8 cellular contexts compared by ENCODE assay signal in the genomic region with DNA sequence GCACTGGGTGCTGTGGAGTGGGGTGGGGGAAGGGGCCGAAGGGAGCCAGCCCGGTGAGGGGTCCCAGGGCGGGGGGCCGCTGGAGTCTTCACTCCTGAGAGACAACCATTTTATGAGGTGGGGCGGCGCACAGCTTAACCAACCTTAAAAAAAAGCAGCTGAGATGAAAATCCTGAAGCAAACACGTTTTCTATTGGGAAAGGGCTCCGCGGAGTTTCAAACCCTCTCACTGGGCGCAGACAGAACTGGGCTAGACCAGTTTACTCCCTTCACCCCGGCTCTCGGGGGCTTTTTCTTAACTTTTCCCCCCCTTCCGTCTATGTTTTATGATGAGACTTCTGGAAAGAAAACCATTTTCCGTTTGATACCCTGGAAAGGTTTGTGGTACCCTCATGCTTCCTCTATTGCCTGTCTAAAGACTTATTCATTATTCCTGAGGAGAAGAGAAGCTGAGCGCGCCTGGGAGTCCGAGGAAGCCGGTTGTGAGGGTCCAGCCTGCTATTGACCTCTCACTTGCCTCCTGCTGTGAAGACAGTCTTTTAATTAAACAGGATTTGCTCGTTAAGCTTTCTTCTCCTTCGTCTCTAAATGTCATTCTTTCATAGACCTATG. TPM values are rescaled to one million over a fixed set of nuclear protein-coding genes. Genes with fewer than 3 reads are reported as not detected.
DNase-seq lines count a peak whose midpoint lies in the region; ATAC-seq and TF ChIP-seq lines count a peak whose summit lies in the region.

No MANE protein-coding gene starts in this region.

- CTCF ChIA-PET in AG04450 (lab: Charles Lee), result interaction anchor here (0.6 to 7.0 kb wide), 59 partner anchors 8 to 358 kb away, joined by 3 to 331 read pairs (median 5); a partner anchor contains a TSS

- no peaks in the 10 kb centered on the region for H3K9me2 ChIP-seq in GM23248 (ENCODE audit: insufficient read depth)

- in situ Hi-C loops in GM23248 (cut with MboI), result loop anchor here (5.0 to 10.0 kb wide), 2 partner anchors 128 to 286 kb away; no protein-coding TSS in a partner anchor

- peaks cover 43% of the 10 kb centered on the region for H3K79me2 ChIP-seq in GM23248 (ENCODE audit: insufficient read depth)

- no peaks in the 10 kb centered on the region for H3K27me3 ChIP-seq in AG04450 (ENCODE audit: control insufficient read depth, insufficient read depth, low read length)
- H3K27me3 ChIP-seq in GM23248 (replicated peaks; ENCODE audit: insufficient read depth), result no peaks in the 10 kb centered on the region
- no peaks in the 10 kb centered on the region for H3K27me3 ChIP-seq in rectal smooth muscle tissue (ENCODE audit: control insufficient read depth, insufficient read depth, low read length)

- H3K4me2 ChIP-seq in GM23248 (ENCODE audit: unreplicated experiment), result peak overlapping the region; percentile 100

- TF ChIP-seq CTCF in AG04450 (IDR thresholded peaks at IDR 0.05; ENCODE audit: low read depth, low read length), result no peak

- H3K9ac ChIP-seq in GM23248, result peak overlapping the region; percentile 76
- peak overlapping the region; percentile 22 for H3K9ac ChIP-seq in rectal smooth muscle tissue (ENCODE audit: low read length)

- H3K36me3 ChIP-seq in GM23248 (ENCODE audit: low read depth) (no peaks in the 10 kb centered on the region), rectal smooth muscle tissue (ENCODE audit: control insufficient read depth, insufficient read depth, low read length) (no peaks in the 10 kb centered on the region)

- H3K4me3 ChIP-seq in AG04450 (ENCODE audit: low read depth, low read length), result peak overlapping the region; percentile 98
- peak overlapping the region; percentile 80 for H3K4me3 ChIP-seq in GM23248
- peak overlapping the region; percentile 87 for H3K4me3 ChIP-seq in rectal smooth muscle tissue (ENCODE audit: low read length)

- H4K20me1 ChIP-seq in GM23248 (ENCODE audit: insufficient read depth), result no peaks in the 10 kb centered on the region

- H3K9me3 ChIP-seq in AG04450 (ENCODE audit: control insufficient read depth, insufficient read depth, low read length) (no peaks in the 10 kb centered on the region), GM23248 (ENCODE audit: low read depth) (no peaks in the 10 kb centered on the region)

- peaks cover 10% of the 10 kb centered on the region; the same call in 1 of the 2 replicates for H3F3A ChIP-seq in GM23248 (ENCODE audit: insufficient read depth)

- POLR2A ChIA-PET in AG04450 (lab: Yijun Ruan, JAX), result interaction anchor here (0.6 to 2.4 kb wide), 4 partner anchors 121 to 360 kb away, joined by 3 to 27 read pairs (median 6); no protein-coding TSS in a partner anchor

- H3K27ac ChIP-seq in AG04450 (ENCODE audit: low read depth, low read length), result peak overlapping the region; percentile 49
- peak overlapping the region; percentile 53 for H3K27ac ChIP-seq in GM23248
- H3K27ac ChIP-seq in rectal smooth muscle tissue (ENCODE audit: low read depth, low read length), result peak overlapping the region; percentile 35

- H3K4me1 ChIP-seq in GM23248 (ENCODE audit: insufficient read depth), result peaks cover 20% of the 10 kb centered on the region
- H3K4me1 ChIP-seq in rectal smooth muscle tissue (ENCODE audit: control insufficient read depth, insufficient read depth, low read length), result peaks cover 8% of the 10 kb centered on the region

- H2AFZ ChIP-seq in GM23248, result peak overlapping the region; percentile 96

- DNase-seq in AG04450 (ENCODE audit: low read depth, low spot score) (no peak), GM23248 (no peak), globus pallidus (ENCODE audit: low spot score) (peak; percentile 63), HPDE6-E6E7 (ENCODE audit: extremely low spot score) (no peak)
- no peak for DNase-seq in activated naive CD4-positive, alpha-beta T cell treated with anti-CD3 and anti-CD28 coated beads, Interleukin-2, amount 50 U/mL, for 16 hours

- ATAC-seq in SK-N-SH treated with all-trans-retinoic acid at 6 μM for 48 hours (peak; percentile 56), HG03442 (IDR thresholded peaks at IDR 0.05; ENCODE audit: unreplicated experiment) (no peak)

- WGBS in GM23248 (ENCODE audit: low coverage in 1 of 2, low lambda C conversion rate in 2 of 2, missing lambda C conversion rate in 2 of 2), 2 experiments, result 1 to 2% methylated on average over 20 of the region's 20 CpGs

TF ChIP-seq in SK-N-SH treated with all-trans-retinoic acid at 6 μM for 48 hours, 23 proteins besides CTCF, POLR2A, EP300 and RAD21:
- no peak for TF ChIP-seq OSR1 (CRISPR knock-in tag; IDR thresholded peaks at IDR 0.05)

RNA-seq across cellular contexts. Expression of a gene that starts 0.5 kb away (rescaled TPM):
- polyA plus RNA-seq in AG04450 (2011; rRNA removed) (20.9 and 24.1 TPM in 2 replicates), GM23248 (2016; fragmentation: Nextera tagmentation; extraction: Ambion mirVana) (16.3 and 18.9 TPM in 2 replicates)
- polyA minus RNA-seq in AG04450 (2011; rRNA and poly(A)+ RNA removed), result 56.5 and 65.3 TPM in 2 replicates
- 8.3 and 9.7 TPM in 2 replicates for total RNA-seq in GM23248 (2014; rRNA removed; shearing (Covaris generic))

RNA-seq across cellular contexts. Expression of a gene that starts 10.9 kb away (rescaled TPM):
- polyA plus RNA-seq in AG04450 (2011; rRNA removed) (0.07 and 0.24 TPM in 2 replicates), GM23248 (2016; fragmentation: Nextera tagmentation; extraction: Ambion mirVana) (0.41 and 0.62 TPM in 2 replicates)
- 0.14 TPM in 1 of 2 replicates, not detected in the other for polyA minus RNA-seq in AG04450 (2011; rRNA and poly(A)+ RNA removed)
- total RNA-seq in GM23248 (2014; rRNA removed; shearing (Covaris generic)), result not detected in 2 replicates
